8 cellular contexts compared by ENCODE assay signal in genomic region chr19:1513492-1514294, GRCh38. TPM values are rescaled to one million over a fixed set of nuclear protein-coding genes. Genes with fewer than 3 reads are reported as not detected.
DNase-seq lines count a peak whose midpoint lies in the region; ATAC-seq, FAIRE-seq and TF ChIP-seq lines count a peak whose summit lies in the region.

No MANE protein-coding gene starts in this region.

- peak overlapping the region; percentile 95 for H3K4me2 ChIP-seq in smooth muscle cell

- H3K4me1 ChIP-seq in heart right ventricle (peaks cover 7 to 49% (median 17%) of the 10 kb centered on the region in 9 donors), smooth muscle cell (ENCODE audit: low read depth) (peaks cover 11% of the 10 kb centered on the region), thyroid gland (peaks cover 0 to 11% of the 10 kb centered on the region in 2 donors)

- H3K4me3 ChIP-seq in heart right ventricle = peak overlapping the region; percentile 43 to 74 (median 63)
- H3K4me3 ChIP-seq in smooth muscle cell = peak overlapping the region; percentile 80
- peak overlapping the region in 1 of 3 donors; percentile 34 for H3K4me3 ChIP-seq in thyroid gland (replicated peaks in 1 of 3)

- ATAC-seq in heart right ventricle (peak; percentile 34 to 63 (median 49)), GM19324 (IDR thresholded peaks at IDR 0.05; ENCODE audit: low FRiP score, unreplicated experiment) (no peak)

- H2AFZ ChIP-seq in smooth muscle cell (ENCODE audit: low read depth) = peak overlapping the region; percentile 66

- TF ChIP-seq CTCF in heart right ventricle (IDR thresholded peaks at IDR 0.05) (peak; percentile 37 to 69 (median 63)), smooth muscle cell (IDR thresholded peaks at IDR 0.05; ENCODE audit: borderline replicate concordance, insufficient read depth, poor library complexity, severe bottlenecking) (peak; percentile 93), thyroid gland (IDR thresholded peaks at IDR 0.05) (peak in 2 of 6 experiments; percentile 7 to 27)

- no peaks in the 10 kb centered on the region for H3K36me3 ChIP-seq in heart right ventricle
- H3K36me3 ChIP-seq in smooth muscle cell (ENCODE audit: low read depth) = no peaks in the 10 kb centered on the region
- H3K36me3 ChIP-seq in thyroid gland = no peaks in the 10 kb centered on the region

- peaks cover 0 to 58% (median 17%) of the 10 kb centered on the region in 7 donors for H3K27me3 ChIP-seq in heart right ventricle
- H3K27me3 ChIP-seq in smooth muscle cell (ENCODE audit: low read depth) = no peaks in the 10 kb centered on the region
- peaks cover 6% of the 10 kb centered on the region for H3K27me3 ChIP-seq in thyroid gland

- no peak for FAIRE-seq in GM19239 (lab: Jason Lieb, UNC)

- no peaks in the 10 kb centered on the region for H4K20me1 ChIP-seq in smooth muscle cell (ENCODE audit: low read depth)

- intact Hi-C loops in heart right ventricle (cut with DNase I) (loop anchor here in 4 of 10 donors (5.0 to 10.0 kb wide), 3 partner anchors 49 to 236 kb away; partner anchors contain the start of gene FAM174C (in 1 of the 4)), thyroid gland (cut with DNase I) (no loop called here)

- WGBS in heart right ventricle, 2 donors = 4 to 5% methylated on average over 50 to 52 of the region's 53 CpGs
- WGBS in smooth muscle cell (ENCODE audit: low lambda C conversion rate) = 19% methylated on average over 20 of the region's 53 CpGs
- 8% methylated on average over 7 of the region's 53 CpGs; no CpG with 5 or more reads in 1 of the 2 donors for WGBS in thyroid gland, 2 donors

- H3K9me3 ChIP-seq in heart right ventricle (peaks cover 0 to 2% (median 0%) of the 10 kb centered on the region in 11 donors), smooth muscle cell (replicated peaks; ENCODE audit: low read depth) (no peaks in the 10 kb centered on the region), thyroid gland (no peaks in the 10 kb centered on the region)

- H3F3A ChIP-seq in smooth muscle cell (ENCODE audit: low read depth) = peaks cover 16% of the 10 kb centered on the region

- peak; percentile 62 for DNase-seq in GM19239 (ENCODE audit: insufficient read length, low spot score)
- peak; percentile 34 for DNase-seq in RPMI7951 (ENCODE audit: low read depth)
- peak; percentile 62 for DNase-seq in activated gamma-delta T cell treated with Interleukin-2 at 50 U/mL for 16 hours
- DNase-seq in heart right ventricle = peak in 1 of 2 donors; percentile 60
- DNase-seq in smooth muscle cell (lab: John Stamatoyannopoulos, UW; ENCODE audit: unreplicated experiment) = peak; percentile 72
- no peak for DNase-seq in thyroid gland
- no peak for DNase-seq in NCI-H146 treated with DMSO at 0.1 percent for 48 hours (lab: John Stamatoyannopoulos, UW; ENCODE audit: unreplicated experiment)

- H3K79me2 ChIP-seq in smooth muscle cell (ENCODE audit: low read depth) = no peaks in the 10 kb centered on the region

- no peak for TF ChIP-seq POLR2A in thyroid gland (IDR thresholded peaks at IDR 0.05)

- H3K27ac ChIP-seq in heart right ventricle (peak overlapping the region; percentile 77 to 97 (median 90)), smooth muscle cell (ENCODE audit: low read depth) (peak overlapping the region; percentile 82), thyroid gland (no peak overlapping the region)

- peak overlapping the region; percentile 93 for H3K9ac ChIP-seq in smooth muscle cell (ENCODE audit: low read depth)

RNA-seq across cellular contexts. Expression of gene ADAMTSL5, which starts 0.9 kb away (rescaled TPM):
- total RNA-seq in RPMI7951 (2014; rRNA removed; shearing (Covaris generic)) = 1.6 and 3.8 TPM in 2 replicates
- total RNA-seq in heart right ventricle (10 to 100 TPM; 16.7 to 69.4 (median 38.4) TPM), smooth muscle cell (11.1 and 16.4 TPM in 2 replicates), thyroid gland (1 to 10 TPM in 2 of 4 donors, under 1 TPM in 2; 0.27 to 5.1 (median 2.5) TPM)
- polyA plus RNA-seq in heart right ventricle (10 to 100 TPM; 26.0 to 30.9 TPM), smooth muscle cell (24.3 and 37.6 TPM in 2 replicates)

RNA-seq across cellular contexts. Expression of gene PLK5, which starts 10.2 kb away (rescaled TPM):
- total RNA-seq in RPMI7951 (2014; rRNA removed; shearing (Covaris generic)) = not detected in 2 replicates
- total RNA-seq in heart right ventricle = under 1 TPM in 1 of 10 donors, not detected in 9; 0.11 TPM
- polyA plus RNA-seq in heart right ventricle = under 1 TPM in 1 of 2 donors, not detected in 1; 0.57 TPM
- total RNA-seq in smooth muscle cell = not detected in 2 replicates
- 0.60 TPM in 1 of 2 replicates, not detected in the other for polyA plus RNA-seq in smooth muscle cell
- total RNA-seq in thyroid gland = not detected

RNA-seq across cellular contexts. Expression of gene REEP6, which starts 22.7 kb away (rescaled TPM):
- 3.3 and 4.2 TPM in 2 replicates for total RNA-seq in RPMI7951 (2014; rRNA removed; shearing (Covaris generic))
- 1 to 10 TPM; 1.8 to 4.6 (median 3.3) TPM for total RNA-seq in heart right ventricle
- polyA plus RNA-seq in heart right ventricle = 1 to 10 TPM; 4.8 to 5.0 TPM
- total RNA-seq in smooth muscle cell = 5.2 and 7.0 TPM in 2 replicates
- polyA plus RNA-seq in smooth muscle cell = 15.1 and 18.7 TPM in 2 replicates
- total RNA-seq in thyroid gland = 1 to 10 TPM; 4.2 to 8.5 (median 5.9) TPM

RNA-seq across cellular contexts. Expression of gene PCSK4, which starts 23.5 kb away (rescaled TPM):
- total RNA-seq in RPMI7951 (2014; rRNA removed; shearing (Covaris generic)) = 0.39 and 5.5 TPM in 2 replicates
- total RNA-seq in heart right ventricle = 1 to 10 TPM in 8 of 10 donors, under 1 TPM in 2; 0.38 to 3.0 (median 1.4) TPM
- polyA plus RNA-seq in heart right ventricle = 1 to 10 TPM; 1.1 to 3.9 TPM
- total RNA-seq in smooth muscle cell = 1.4 and 1.7 TPM in 2 replicates
- polyA plus RNA-seq in smooth muscle cell = 8.7 and 14.4 TPM in 2 replicates
- total RNA-seq in thyroid gland = 10 to 100 TPM in 1 of 4 donors, 1 to 10 TPM in 3; 2.8 to 10.4 (median 6.3) TPM

RNA-seq across cellular contexts. Expression of gene C19orf25, which starts 34.7 kb away (rescaled TPM):
- 25.2 and 27.1 TPM in 2 replicates for total RNA-seq in RPMI7951 (2014; rRNA removed; shearing (Covaris generic))
- total RNA-seq in heart right ventricle = 10 to 100 TPM; 12.7 to 19.9 (median 15.2) TPM
- polyA plus RNA-seq in heart right ventricle = 10 to 100 TPM; 28.4 to 29.8 TPM
- total RNA-seq in smooth muscle cell = 10.0 and 15.2 TPM in 2 replicates
- 27.9 and 42.2 TPM in 2 replicates for polyA plus RNA-seq in smooth muscle cell
- 10 to 100 TPM; 47.0 to 64.9 (median 56.5) TPM for total RNA-seq in thyroid gland

Comparison
In these comparisons a context has a peak if more than half of its experiments do, and no peak if none do; other contexts are left out.
1. DNase-seq: peak in GM19239 (single experiment), RPMI7951 (single experiment), activated gamma-delta T cell treated with Interleukin-2 at 50 U/mL for 16 hours (single experiment) and smooth muscle cell (single experiment); none in thyroid gland (0 of 2) and NCI-H146 treated with DMSO at 0.1 percent for 48 hours (single experiment).
2. H3K27ac ChIP-seq: peak in heart right ventricle (10 of 10) and smooth muscle cell (single experiment); none in thyroid gland (0 of 3).